ENCODE assay signal across 19 cellular contexts in the genomic region with DNA sequence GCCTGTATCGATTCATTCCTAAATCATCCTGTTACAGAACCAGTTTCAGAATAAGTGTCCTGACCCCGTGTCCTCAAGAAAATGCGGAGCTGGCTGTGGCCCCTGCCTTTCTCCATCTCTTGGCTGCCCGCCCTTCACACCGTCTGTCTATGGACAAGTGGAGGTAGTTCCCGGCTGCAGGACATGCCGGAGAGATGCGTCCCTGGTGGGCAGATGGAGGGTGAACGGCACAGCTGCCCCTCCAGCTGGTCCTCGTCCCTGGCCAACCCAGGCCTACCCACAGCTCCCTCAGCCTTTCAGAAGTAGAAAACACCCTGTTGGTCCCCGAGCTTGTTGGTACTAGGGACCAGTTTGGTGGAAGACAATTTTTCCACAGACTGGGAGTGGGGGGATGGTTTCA.
"Had no signal": no experiment of that assay in that cellular context is flagged by ENCODE, and none has a peak within 500 bp of the region (broad histone marks: within the 10 kb centered on the region; RNA-seq: fewer than 3 reads in every experiment).

No MANE protein-coding gene starts in this region.

- ATAC-seq: left ventricle myocardium superior; natural killer cell; stimulated activated naive CD8-positive, alpha-beta T cell treated with anti-CD3 and anti-CD28 coated beads, Interleukin-15, Interleukin-2, amounts not matched to agents 100 U/mL and 50 U/mL, for 24 hours; upper lobe of right lung had no signal

- DNase-seq: activated CD4-positive, alpha-beta T cell treated with anti-CD3 and anti-CD28 coated beads for 4 hours; activated naive CD4-positive, alpha-beta T cell treated with anti-CD3 and anti-CD28 coated beads, Interleukin-2, amount 50 U/mL, for 16 hours; esophagus squamous epithelium; foreskin fibroblast; hypothalamus; left ventricle myocardium superior; natural killer cell; SK-N-SH; stimulated activated naive CD8-positive, alpha-beta T cell treated with anti-CD3 and anti-CD28 coated beads, Interleukin-15, Interleukin-2, amounts not matched to agents 100 U/mL and 50 U/mL, for 24 hours; T-helper 1 cell; T1000; testis had no signal

- H3K9me3 Mint-ChIP-seq: activated T-helper 2 cell treated with anti-CD3 and anti-CD28 coated beads, Interferon-gamma antibody, Interleukin-2, Interleukin-4, amounts not matched to agents 10 μg/mL and 5 μg/mL and 100 μg/mL, durations not matched to agents 14 hours and 24 hours and 36 hours had no signal

- H3K36me3 ChIP-seq: adrenal gland, esophagus squamous epithelium, right atrium auricular region, upper lobe of right lung had no signal

- H3K27ac ChIP-seq: adrenal gland, esophagus squamous epithelium, right atrium auricular region, testis, upper lobe of right lung had no signal

- H3K4me3 Mint-ChIP-seq: memory B cell, natural killer cell had no signal

- H3K36me3 Mint-ChIP-seq: natural killer cell had no signal

- H3K9ac ChIP-seq: SK-N-SH had no signal

- H3K4me2 ChIP-seq: SK-N-SH, smooth muscle cell had no signal

- H3K4me3 ChIP-seq: adrenal gland, esophagus squamous epithelium, right atrium auricular region, smooth muscle cell, testis, upper lobe of right lung had no signal

- H3K27me3 ChIP-seq: adrenal gland, right atrium auricular region, testis, upper lobe of right lung had no signal

- H3K27ac Mint-ChIP-seq: activated T-helper 2 cell treated with anti-CD3 and anti-CD28 coated beads, Interferon-gamma antibody, Interleukin-2, Interleukin-4, amounts not matched to agents 10 μg/mL and 5 μg/mL and 100 μg/mL, durations not matched to agents 14 hours and 24 hours and 36 hours; memory B cell; natural killer cell; progenitor cell of endocrine pancreas had no signal

- H3K4me1 ChIP-seq: adrenal gland, testis, upper lobe of right lung had no signal

- H3K9me3 ChIP-seq: adrenal gland, esophagus squamous epithelium, right atrium auricular region, SK-N-SH, testis, upper lobe of right lung had no signal
